In genomic region chr22:39429186-39429585, GRCh38 we compare ENCODE assay signal across 24 cellular contexts. TPM values are rescaled to one million over a fixed set of nuclear protein-coding genes. Genes with fewer than 3 reads are reported as not detected.
A peak's percentile ranks its signal among the peaks of the same experiment; 100 is the strongest.
DNase-seq lines count a peak whose midpoint lies in the region; ATAC-seq, FAIRE-seq and TF ChIP-seq lines count a peak whose summit lies in the region.
"Had no signal": no experiment of that assay in that cellular context is flagged by ENCODE, and none has a peak within 500 bp of the region (broad histone marks: within the 10 kb centered on the region; RNA-seq: fewer than 3 reads in every experiment).

No MANE protein-coding gene starts in this region.

- peaks cover 7 to 41% (median 41%) of the 10 kb centered on the region in 3 experiments; a peak in 6 of 7 replicates for H3K36me3 Mint-ChIP-seq in H9 (ENCODE audit: insufficient read depth in 1 of 3, low read depth in 3 of 3)
- H3K36me3 Mint-ChIP-seq in CD8-positive, alpha-beta T cell = peaks cover 73% of the 10 kb centered on the region

- peaks cover 19% of the 10 kb centered on the region for H3K36me3 ChIP-seq in iPS-18a (ENCODE audit: control insufficient read depth, low read depth, low read length)
- peaks cover 35% of the 10 kb centered on the region for H3K36me3 ChIP-seq in CD8-positive, alpha-beta T cell (ENCODE audit: insufficient read depth, low read length)

- H4K5ac ChIP-seq in H9 (ENCODE audit: insufficient read length, low read depth, low read length) = no peak overlapping the region

- no peak overlapping the region for H4K91ac ChIP-seq in H9 (ENCODE audit: insufficient read length, low read depth, low read length)

- H3K4ac ChIP-seq in H9 (ENCODE audit: low read depth, low read length) = no peak overlapping the region

- H2AK5ac ChIP-seq in H9 (ENCODE audit: insufficient read length, low read length) = no peak overlapping the region

- H3K4me2 ChIP-seq in H9 (ENCODE audit: insufficient read depth, insufficient read length, low read length) = no peak overlapping the region
- H3K4me2 ChIP-seq: A549 had no signal

- 0 out of 5 replicates have a peak overlapping the region, but pooled peaks of 1 of the 2 experiments have one; percentile 23 for H3K4me3 Mint-ChIP-seq in H9
- H3K4me3 Mint-ChIP-seq in CD8-positive, alpha-beta T cell = no peak overlapping the region
- H3K4me3 Mint-ChIP-seq: activated CD4-positive, alpha-beta T cell treated with anti-CD3 and anti-CD28 coated beads, Interleukin-2, amount 10 ng/mL, durations not matched to agents 7 days and 5 days; activated T-cell treated with anti-CD3 and anti-CD28 coated beads, Interleukin-2, amount 50 U/mL, for 4 hours; CD4-positive, alpha-beta memory T cell had no signal

- FAIRE-seq in D721Med (lab: Jason Lieb, UNC) = no peak
- FAIRE-seq: A549 had no signal

- H3K27me3 ChIP-seq in H9 (ENCODE audit: insufficient read depth, low read length) (no peaks in the 10 kb centered on the region), iPS-18a (ENCODE audit: control insufficient read depth, insufficient read depth, low read length) (no peaks in the 10 kb centered on the region)
- no peaks in the 10 kb centered on the region for H3K27me3 ChIP-seq in CD8-positive, alpha-beta T cell (ENCODE audit: insufficient read depth, low read length)
- H3K27me3 ChIP-seq: brain microvascular endothelial cell had no signal

- no peak for TF ChIP-seq CTCF in H9 (conservative IDR thresholded peaks at IDR 0.05)
- TF ChIP-seq CTCF in RWPE1 (conservative IDR thresholded peaks at IDR 0.05; ENCODE audit: low read depth) = no peak
- TF ChIP-seq CTCF in D721Med (IDR thresholded peaks at IDR 0.05; ENCODE audit: insufficient read depth, missing control alignments) = no peak
- TF ChIP-seq CTCF in CD8-positive, alpha-beta T cell (IDR thresholded peaks at IDR 0.05) = no peak

- H2AFZ ChIP-seq in H9 (ENCODE audit: low read length) = no peak overlapping the region

- no CpG with 5 or more reads among the region's 13 CpGs for WGBS in H9 (ENCODE audit: extremely low coverage, insufficient read length, low lambda C conversion rate)

- H4K8ac ChIP-seq in H9 (replicated peaks; ENCODE audit: insufficient read length, low read depth, low read length) = no peak overlapping the region

- no peak overlapping the region for H3K23ac ChIP-seq in H9 (ENCODE audit: insufficient read length, low read depth, low read length)

- no peaks in the 10 kb centered on the region for H4K20me1 ChIP-seq in H9 (ENCODE audit: control insufficient read depth, insufficient read depth, insufficient read length)

- POLR2A ChIA-PET in RWPE1 (lab: Yijun Ruan, JAX; ENCODE audit: low non-redundant PET) = no interaction called here
- POLR2A ChIA-PET in CD8-positive, alpha-beta T cell (lab: Charles Lee) = no interaction called here

- no peak overlapping the region for H3K56ac ChIP-seq in H9 (ENCODE audit: insufficient read length, low read depth, low read length)

- peak overlapping the region; percentile 20 for H3K4me3 ChIP-seq in iPS-18a (ENCODE audit: low read length)
- no peak overlapping the region for H3K4me3 ChIP-seq in CD8-positive, alpha-beta T cell (ENCODE audit: low read depth, low read length)
- H3K4me3 ChIP-seq: A549, lung, thoracic aorta had no signal

- H3K79me2 ChIP-seq in H9 (ENCODE audit: insufficient read depth, low read length) = no peaks in the 10 kb centered on the region

- no peak overlapping the region for H3K27ac ChIP-seq in H9 (ENCODE audit: insufficient read length, low read depth, low read length)
- H3K27ac ChIP-seq in RWPE1 = peak overlapping the region; percentile 3; the same call in 1 of the 2 replicates
- H3K27ac ChIP-seq in iPS-18a (ENCODE audit: low read length) = peak overlapping the region; percentile 14
- no peak overlapping the region for H3K27ac ChIP-seq in CD8-positive, alpha-beta T cell (ENCODE audit: low read depth, low read length)
- H3K27ac ChIP-seq: A549, brain microvascular endothelial cell, WERI-Rb-1 had no signal

- H3K27ac Mint-ChIP-seq in H9 = peak overlapping the region; percentile 70 to 88 (median 83); a peak in 6 of 7 replicates
- H3K27ac Mint-ChIP-seq in CD8-positive, alpha-beta T cell = no peak overlapping the region
- H3K27ac Mint-ChIP-seq: activated CD4-positive, alpha-beta T cell treated with anti-CD3 and anti-CD28 coated beads, Interleukin-2, amount 10 ng/mL, durations not matched to agents 7 days and 5 days; CD4-positive, alpha-beta memory T cell had no signal

- peak overlapping the region; percentile 68 for H3K18ac ChIP-seq in H9 (ENCODE audit: insufficient read length, low read depth, low read length)

- no peak overlapping the region for H2BK20ac ChIP-seq in H9 (ENCODE audit: low read depth, low read length, poor library complexity, severe bottlenecking)

- ATAC-seq in CD8-positive, alpha-beta T cell = no peak
- ATAC-seq: A549; activated T-cell treated with anti-CD3 and anti-CD28 coated beads, Interleukin-2, amount 50 U/mL, for 4 hours had no signal

- intact Hi-C loops in posterior vena cava (cut with DNase I) = loop anchor here in 1 of 2 donors (10.0 kb wide), 1 partner anchor 86 kb away; no protein-coding TSS in a partner anchor
- intact Hi-C loops in CD8-positive, alpha-beta T cell (cut with DNase I, micrococcal nuclease) = no loop called here

- DNase-seq in H9 = peak; percentile 24
- DNase-seq in RWPE1 (ENCODE audit: low spot score) = no peak
- DNase-seq in posterior vena cava (ENCODE audit: low spot score) = peak; percentile 64
- DNase-seq in D721Med (ENCODE audit: insufficient read length, low spot score) = no peak
- no peak for DNase-seq in NCI-H187 (lab: John Stamatoyannopoulos, UW)
- no peak for DNase-seq in effector CD4-positive, alpha-beta T cell
- no peak for DNase-seq in CD8-positive, alpha-beta T cell
- DNase-seq: activated CD4-positive, alpha-beta T cell treated with anti-CD3 and anti-CD28 coated beads, Interleukin-2, amount 10 ng/mL, durations not matched to agents 7 days and 5 days; activated naive CD4-positive, alpha-beta T cell; activated T-cell treated with anti-CD3 and anti-CD28 coated beads, Interleukin-2, amount 50 U/mL, for 4 hours; CD4-positive, alpha-beta memory T cell; DMS153; effector CD8-positive, alpha-beta T cell; kidney glomerular epithelial cell; NCI-H2171 treated with DMSO at 0.1 percent for 48 hours; SHP77 treated with DMSO at 0.1 percent for 48 hours; stimulated activated naive CD4-positive, alpha-beta T cell treated with Interleukin-2 at 50 U/mL for 16 hours; T-helper 9 cell; WERI-Rb-1 had no signal

- no peak overlapping the region for H2BK5ac ChIP-seq in H9 (ENCODE audit: insufficient read length, low read length)

- no peaks in the 10 kb centered on the region for H3K9me3 Mint-ChIP-seq in H9
- H3K9me3 Mint-ChIP-seq in CD8-positive, alpha-beta T cell = no peaks in the 10 kb centered on the region
- H3K9me3 Mint-ChIP-seq: activated CD4-positive, alpha-beta T cell treated with anti-CD3 and anti-CD28 coated beads, Interleukin-2, amount 10 ng/mL, durations not matched to agents 7 days and 5 days; activated T-cell treated with anti-CD3 and anti-CD28 coated beads, Interleukin-2, amount 50 U/mL, for 4 hours; CD4-positive, alpha-beta memory T cell had no signal

- H3K23me2 ChIP-seq in H9 (ENCODE audit: insufficient read length, low read depth, low read length, poor library complexity, severe bottlenecking) = no peaks in the 10 kb centered on the region

- peak overlapping the region; percentile 59; the same call in 1 of the 2 replicates for H3K14ac ChIP-seq in H9 (ENCODE audit: insufficient read depth, low read length)

- no peak overlapping the region for H2BK15ac ChIP-seq in H9 (ENCODE audit: low read depth, low read length)

- H2BK12ac ChIP-seq in H9 (ENCODE audit: insufficient read length, low read depth, low read length) = no peak overlapping the region

- H3K4me1 ChIP-seq in H9 (ENCODE audit: insufficient read depth, low read length) (peaks cover 11% of the 10 kb centered on the region; the same call in 1 of the 2 replicates), iPS-18a (ENCODE audit: control insufficient read depth, low read depth, low read length) (peaks cover 21% of the 10 kb centered on the region)
- no peaks in the 10 kb centered on the region for H3K4me1 ChIP-seq in CD8-positive, alpha-beta T cell (ENCODE audit: insufficient read depth, low read length)
- H3K4me1 ChIP-seq: A549 had no signal

- H3K79me1 ChIP-seq in H9 (ENCODE audit: insufficient read depth, low read depth, low read length, poor library complexity, severe bottlenecking) = no peaks in the 10 kb centered on the region

- H3K9ac ChIP-seq in H9 (ENCODE audit: extremely low read depth, insufficient read length, low read length) (no peak overlapping the region), iPS-18a (ENCODE audit: low read length) (peak overlapping the region; percentile 23)

- peaks cover 35 to 46% of the 10 kb centered on the region in 2 experiments for H3K4me1 Mint-ChIP-seq in H9
- no peaks in the 10 kb centered on the region for H3K4me1 Mint-ChIP-seq in CD8-positive, alpha-beta T cell (ENCODE audit: low read depth)
- H3K4me1 Mint-ChIP-seq: activated CD4-positive, alpha-beta T cell treated with anti-CD3 and anti-CD28 coated beads, Interleukin-2, amount 10 ng/mL, durations not matched to agents 7 days and 5 days; CD4-positive, alpha-beta memory T cell had no signal

- H3T11ph ChIP-seq in H9 (ENCODE audit: low read length) = no peak overlapping the region

- H3K9me3 ChIP-seq in H9 (ENCODE audit: control insufficient read depth, low read depth, low read length) (no peaks in the 10 kb centered on the region), iPS-18a (ENCODE audit: control insufficient read depth, low read depth, low read length) (no peaks in the 10 kb centered on the region)
- H3K9me3 ChIP-seq in CD8-positive, alpha-beta T cell (ENCODE audit: low read length) = no peaks in the 10 kb centered on the region
- H3K9me3 ChIP-seq: A549, thoracic aorta had no signal

- CTCF ChIA-PET in RWPE1 (lab: Yijun Ruan, JAX) = interaction anchor here (0.6 kb wide), 1 partner anchor 827 kb away, joined by 3 read pairs; no protein-coding TSS in a partner anchor
- CTCF ChIA-PET in CD8-positive, alpha-beta T cell (lab: Charles Lee) = no interaction called here

- H2BK120ac ChIP-seq in H9 (ENCODE audit: low read depth, low read length, poor library complexity, severe bottlenecking) = no peak overlapping the region

- no peaks in the 10 kb centered on the region for H3K27me3 Mint-ChIP-seq in H9 (ENCODE audit: low read depth)
- H3K27me3 Mint-ChIP-seq in CD8-positive, alpha-beta T cell (ENCODE audit: low read depth) = no peaks in the 10 kb centered on the region
- H3K27me3 Mint-ChIP-seq: activated CD4-positive, alpha-beta T cell treated with anti-CD3 and anti-CD28 coated beads, Interleukin-2, amount 10 ng/mL, durations not matched to agents 7 days and 5 days; CD4-positive, alpha-beta memory T cell had no signal

RNA-seq across cellular contexts. Expression of gene MGAT3, which starts 27.6 kb away (rescaled TPM):
- total RNA-seq in H9 (2021) = 4.7 and 5.0 TPM in 2 replicates
- total RNA-seq in posterior vena cava = 1 to 10 TPM; 2.3 to 3.2 TPM
- total RNA-seq in CD8-positive, alpha-beta T cell = under 1 TPM in 1 of 2 experiments, not detected in 1; 0.05 TPM

RNA-seq across cellular contexts. Expression of gene TAB1, which starts 29.6 kb away (rescaled TPM):
- total RNA-seq in H9 (2021) = 16.6 and 20.3 TPM in 2 replicates
- 10 to 100 TPM; 20.0 to 20.7 TPM for total RNA-seq in posterior vena cava
- total RNA-seq in CD8-positive, alpha-beta T cell = 10 to 100 TPM; 15.3 to 16.5 TPM

Comparison
In these comparisons a context has a peak if more than half of its experiments do, and no peak if none do; other contexts are left out.
1. DNase-seq: peak in H9 (single experiment) and posterior vena cava (single experiment); none in RWPE1 (single experiment), D721Med (single experiment), NCI-H187 (0 of 2), effector CD4-positive, alpha-beta T cell (single experiment) and CD8-positive, alpha-beta T cell (0 of 7).
2. H3K27ac ChIP-seq: peak in RWPE1 (single experiment) and iPS-18a (single experiment); none in H9 (single experiment) and CD8-positive, alpha-beta T cell (single experiment).